Comparison of ENCODE assay signal across 29 cellular contexts in genomic region chrX:76407795-76408194, GRCh38. TPM values are rescaled to one million over a fixed set of nuclear protein-coding genes. Genes with fewer than 3 reads are reported as not detected.
DNase-seq lines count a peak whose midpoint lies in the region; ATAC-seq, FAIRE-seq and TF ChIP-seq lines count a peak whose summit lies in the region.
"Had no signal": no experiment of that assay in that cellular context is flagged by ENCODE, and none has a peak within 500 bp of the region (broad histone marks: within the 10 kb centered on the region; RNA-seq: fewer than 3 reads in every experiment).

No MANE protein-coding gene starts in this region.

- H3K9ac ChIP-seq in astrocyte (ENCODE audit: low read length) (no peak overlapping the region), Karpas-422 (ENCODE audit: low read length) (no peak overlapping the region)
- H3K9ac ChIP-seq: BLaER1 had no signal

- DNase-seq in activated T-cell treated with anti-CD3 and anti-CD28 coated beads, Interleukin-2, amount 50 U/mL, for 72 hours = no peak
- no peak for DNase-seq in activated T-cell treated with anti-CD3 and anti-CD28 coated beads for 4 hours
- DNase-seq in A549 (ENCODE audit: low read depth in 1 of 2, low spot score in 1 of 2) = no peak
- peak; percentile 0 for DNase-seq in HT1080 (ENCODE audit: low read depth)
- DNase-seq in astrocyte (ENCODE audit: low read depth) = no peak
- no peak for DNase-seq in GM20000 (ENCODE audit: low spot score)
- DNase-seq in Karpas-422 = no peak
- no peak for DNase-seq in stomach
- DNase-seq: ACHN; BE2C; C1 segment of cervical spinal cord; CD4-positive, alpha-beta memory T cell; CD4-positive, CD25-positive, alpha-beta regulatory T cell; CD8-positive, alpha-beta memory T cell; COR-L47; DMS 273 treated with DMSO at 0.1 percent for 48 hours; DMS153; DMS53; DMS79; DND-41; EL; GDM1 had no signal

- TF ChIP-seq CTCF in A549 (IDR thresholded peaks at IDR 0.05) = no peak
- TF ChIP-seq CTCF in astrocyte (IDR thresholded peaks at IDR 0.05; ENCODE audit: insufficient read depth, low read depth, low read length) = no peak
- TF ChIP-seq CTCF in GM20000 (IDR thresholded peaks at IDR 0.05; ENCODE audit: extremely low read depth, missing control alignments) = no peak
- TF ChIP-seq CTCF in stomach (IDR thresholded peaks at IDR 0.05) = no peak

- H3K4me1 ChIP-seq in A549 (no peaks in the 10 kb centered on the region), astrocyte (ENCODE audit: insufficient read depth, low read length) (no peaks in the 10 kb centered on the region), Karpas-422 (ENCODE audit: low read length) (no peaks in the 10 kb centered on the region), stomach (no peaks in the 10 kb centered on the region)
- H3K4me1 ChIP-seq: BE2C, BLaER1 had no signal

- H3K36me3 Mint-ChIP-seq in activated T-cell treated with anti-CD3 and anti-CD28 coated beads, Interleukin-2, amount 50 U/mL, for 72 hours (ENCODE audit: insufficient read depth in 2 of 2) = no peaks in the 10 kb centered on the region
- no peaks in the 10 kb centered on the region for H3K36me3 Mint-ChIP-seq in astrocyte (ENCODE audit: low read depth, unreplicated experiment)
- H3K36me3 Mint-ChIP-seq: CD14-positive monocyte; CD4-positive, alpha-beta memory T cell; CD4-positive, CD25-positive, alpha-beta regulatory T cell had no signal

- no peaks in the 10 kb centered on the region for H3K9me3 Mint-ChIP-seq in activated T-cell treated with anti-CD3 and anti-CD28 coated beads, Interleukin-2, amount 50 U/mL, for 72 hours
- no peaks in the 10 kb centered on the region for H3K9me3 Mint-ChIP-seq in astrocyte (ENCODE audit: unreplicated experiment)
- H3K9me3 Mint-ChIP-seq: CD4-positive, alpha-beta memory T cell; CD8-positive, alpha-beta memory T cell had no signal

- TF ChIP-seq POLR2A in A549 (IDR thresholded peaks at IDR 0.05; ENCODE audit: low read length) (no peak), stomach (IDR thresholded peaks at IDR 0.05) (no peak)

- H3K27ac ChIP-seq in A549 (no peak overlapping the region), astrocyte (ENCODE audit: low read depth, low read length) (no peak overlapping the region), Karpas-422 (ENCODE audit: low read length) (no peak overlapping the region), stomach (no peak overlapping the region)
- H3K27ac ChIP-seq: 22Rv1, BLaER1 had no signal

- 0% methylated on average over 2 of the region's 2 CpGs for WGBS in A549 (ENCODE audit: missing lambda C conversion rate)
- WGBS in stomach, 5 donors = 48 to 70% (median 52%) methylated on average over 2 of the region's 2 CpGs

- H3K4me3 ChIP-seq in A549 (no peak overlapping the region), astrocyte (ENCODE audit: insufficient read depth, low read depth, low read length) (no peak overlapping the region), Karpas-422 (ENCODE audit: low read length) (no peak overlapping the region), stomach (no peak overlapping the region)
- H3K4me3 ChIP-seq: BLaER1, GM12878 had no signal

- H3K36me3 ChIP-seq in astrocyte (ENCODE audit: insufficient read depth, low read length) (no peaks in the 10 kb centered on the region), Karpas-422 (ENCODE audit: insufficient read depth, low read length) (no peaks in the 10 kb centered on the region), stomach (no peaks in the 10 kb centered on the region)
- H3K36me3 ChIP-seq: BE2C, BLaER1 had no signal

- H3K79me2 ChIP-seq in astrocyte (ENCODE audit: insufficient read depth, low read length) (no peaks in the 10 kb centered on the region), Karpas-422 (ENCODE audit: low read length) (no peaks in the 10 kb centered on the region)

- no peak overlapping the region for H3K27ac Mint-ChIP-seq in activated T-cell treated with anti-CD3 and anti-CD28 coated beads, Interleukin-2, amount 50 U/mL, for 72 hours
- no peak overlapping the region for H3K27ac Mint-ChIP-seq in astrocyte (ENCODE audit: unreplicated experiment)
- H3K27ac Mint-ChIP-seq: CD14-positive monocyte; CD4-positive, alpha-beta memory T cell; CD4-positive, CD25-positive, alpha-beta regulatory T cell; CD8-positive, alpha-beta memory T cell had no signal

- no peak for TF ChIP-seq RAD21 in A549 (conservative IDR thresholded peaks at IDR 0.05 in 1 of 2, IDR thresholded peaks at IDR 0.05 in 1 of 2)

- no peaks in the 10 kb centered on the region for H3K27me3 ChIP-seq in astrocyte (ENCODE audit: insufficient read depth, low read length)
- H3K27me3 ChIP-seq in Karpas-422 (ENCODE audit: low read length) = no peaks in the 10 kb centered on the region
- no peaks in the 10 kb centered on the region for H3K27me3 ChIP-seq in stomach
- H3K27me3 ChIP-seq: BE2C had no signal

- H3K4me1 Mint-ChIP-seq in activated T-cell treated with anti-CD3 and anti-CD28 coated beads, Interleukin-2, amount 50 U/mL, for 72 hours (ENCODE audit: low read depth) = peaks cover 5% of the 10 kb centered on the region
- no peaks in the 10 kb centered on the region for H3K4me1 Mint-ChIP-seq in astrocyte (ENCODE audit: low read depth, unreplicated experiment)
- H3K4me1 Mint-ChIP-seq: CD14-positive monocyte; CD4-positive, alpha-beta memory T cell; CD4-positive, CD25-positive, alpha-beta regulatory T cell; CD8-positive, alpha-beta memory T cell had no signal

- H3K27me3 Mint-ChIP-seq in activated T-cell treated with anti-CD3 and anti-CD28 coated beads, Interleukin-2, amount 50 U/mL, for 72 hours (ENCODE audit: low read depth) = peaks cover 34% of the 10 kb centered on the region
- no peaks in the 10 kb centered on the region for H3K27me3 Mint-ChIP-seq in astrocyte (ENCODE audit: low read depth, unreplicated experiment)
- H3K27me3 Mint-ChIP-seq: CD4-positive, alpha-beta memory T cell had no signal

- H3K9me2 ChIP-seq in Karpas-422 (replicated peaks; ENCODE audit: insufficient read depth, low read length) = no peaks in the 10 kb centered on the region

- CTCF ChIA-PET in A549 (lab: Yijun Ruan, JAX) = no interaction called here

- no peak overlapping the region for H2AFZ ChIP-seq in astrocyte (ENCODE audit: low read depth, low read length)
- H2AFZ ChIP-seq in Karpas-422 (ENCODE audit: low read length) = no peak overlapping the region

- intact Hi-C loops in stomach (cut with DNase I; ENCODE audit: low total_unique reads) = no loop called here

- FAIRE-seq in A549 (lab: Jason Lieb, UNC) (peak; percentile 39), astrocyte (lab: Jason Lieb, UNC) (peak; percentile 94)
- FAIRE-seq: GM12878, GM12892, GM18507 had no signal

- TF ChIP-seq EP300 in A549 (IDR thresholded peaks at IDR 0.05) (no peak), stomach (IDR thresholded peaks at IDR 0.05) (no peak)

- no peaks in the 10 kb centered on the region for H3K9me3 ChIP-seq in A549
- H3K9me3 ChIP-seq in astrocyte (ENCODE audit: insufficient read depth, low read depth, low read length) = no peaks in the 10 kb centered on the region
- H3K9me3 ChIP-seq in Karpas-422 (ENCODE audit: low read length) = peaks cover 2% of the 10 kb centered on the region; the same call in 1 of the 2 replicates
- H3K9me3 ChIP-seq in stomach = no peaks in the 10 kb centered on the region
- H3K9me3 ChIP-seq: BE2C, BLaER1 had no signal

- POLR2A ChIA-PET in A549 (lab: Yijun Ruan, JAX) = no interaction called here

- H3K4me2 ChIP-seq in A549 = no peak overlapping the region
- no peak overlapping the region for H3K4me2 ChIP-seq in astrocyte (ENCODE audit: low read length)
- H3K4me2 ChIP-seq in Karpas-422 (ENCODE audit: low read depth, low read length, poor library complexity, severe bottlenecking) = no peak overlapping the region
- H3K4me2 ChIP-seq: BLaER1 had no signal

- peak; percentile 20 to 48 for ATAC-seq in activated T-cell treated with anti-CD3 and anti-CD28 coated beads, Interleukin-2, amount 50 U/mL, for 72 hours (replicated peaks in 1 of 2)
- ATAC-seq in A549 = no peak
- ATAC-seq: GM12878 had no signal

- H3K4me3 Mint-ChIP-seq in activated T-cell treated with anti-CD3 and anti-CD28 coated beads, Interleukin-2, amount 50 U/mL, for 72 hours = no peak overlapping the region
- no peak overlapping the region for H3K4me3 Mint-ChIP-seq in astrocyte (ENCODE audit: unreplicated experiment)
- H3K4me3 Mint-ChIP-seq: CD14-positive monocyte; CD4-positive, alpha-beta memory T cell; CD4-positive, CD25-positive, alpha-beta regulatory T cell; CD8-positive, alpha-beta memory T cell had no signal

- no peaks in the 10 kb centered on the region for H4K20me1 ChIP-seq in astrocyte (ENCODE audit: insufficient read depth, low read length)
- H4K20me1 ChIP-seq in Karpas-422 (ENCODE audit: insufficient read depth, low read depth, low read length) = no peaks in the 10 kb centered on the region
- H4K20me1 ChIP-seq: BLaER1 had no signal

TF ChIP-seq in A549, 52 proteins besides CTCF, POLR2A, EP300 and RAD21 (continues in another document):
- TF ChIP-seq ZFP36 (IDR thresholded peaks at IDR 0.05; ENCODE audit: borderline replicate concordance, partially characterized antibody) = no peak
- no peak for TF ChIP-seq PBX3 (IDR thresholded peaks at IDR 0.05)
- TF ChIP-seq RARB (CRISPR knock-in tag; IDR thresholded peaks at IDR 0.05) = no peak
- TF ChIP-seq TP53 (CRISPR knock-in tag; IDR thresholded peaks at IDR 0.05) = no peak

RNA-seq across cellular contexts. Expression of gene MAGEE1, which starts 19.7 kb away (rescaled TPM):
- total RNA-seq in activated T-cell treated with anti-CD3 and anti-CD28 coated beads, Interleukin-2, amount 50 U/mL, for 72 hours = 1 to 10 TPM; 3.3 to 3.6 TPM
- polyA plus RNA-seq in A549 (2011; rRNA removed) = 0.87 and 1.8 TPM in 2 replicates
- 1.3 and 2.0 TPM in 2 replicates for polyA plus RNA-seq in A549 (2012; cell fraction: cytosol; rRNA removed)
- 5.5 and 8.4 TPM in 2 replicates for polyA plus RNA-seq in A549 (2012; cell fraction: nucleus; rRNA removed)
- 4.7 to 5.7 TPM (median 5.4 TPM) in 3 replicates for polyA plus RNA-seq in A549 (2017; fragmentation: RNase III; extraction: RNeasy Plus Mini Kit Qiagen cat#74134 plus additional on column Dnase treatment)
- polyA minus RNA-seq in A549 (2011; rRNA and poly(A)+ RNA removed) = 0.66 and 0.83 TPM in 2 replicates
- total RNA-seq in HT1080 (2014; rRNA removed; shearing (Covaris generic)) = 0.73 and 1.2 TPM in 2 replicates
- 1.3 and 1.4 TPM in 2 replicates for polyA plus RNA-seq in HT1080 (2015; cell fraction: cytosol; rRNA removed)
- polyA plus RNA-seq in HT1080 (2015; cell fraction: nucleus; rRNA removed) = 4.6 and 4.8 TPM in 2 replicates
- total RNA-seq in astrocyte = 3.2 and 3.9 TPM in 2 replicates
- 0.76 and 0.78 TPM in 2 replicates for total RNA-seq in Karpas-422 (2014; rRNA removed; shearing (Covaris generic); ENCODE audit: low replicate concordance)
- total RNA-seq in stomach = 1 to 10 TPM in 1 of 5 donors, under 1 TPM in 3, not detected in 1; 0.29 to 1.5 (median 0.37) TPM
- polyA plus RNA-seq in stomach = 1 to 10 TPM in 1 of 3 donors, under 1 TPM in 2; 0.31 to 1.1 (median 0.62) TPM
- total RNA-seq: A673 had no signal
- polyA plus RNA-seq: CD14-positive monocyte had no signal

Comparison
In these comparisons a context has a peak if more than half of its experiments do, and no peak if none do; other contexts are left out.
1. ATAC-seq: peak in activated T-cell treated with anti-CD3 and anti-CD28 coated beads, Interleukin-2, amount 50 U/mL, for 72 hours (2 of 2); none in A549 (0 of 2).